ENCODE assay signal across 12 cellular contexts in genomic region chr13:44293908-44294735, GRCh38.
DNase-seq lines count a peak whose midpoint lies in the region; ATAC-seq and TF ChIP-seq lines count a peak whose summit lies in the region.
"Had no signal": no experiment of that assay in that cellular context is flagged by ENCODE, and none has a peak within 500 bp of the region (broad histone marks: within the 10 kb centered on the region; RNA-seq: fewer than 3 reads in every experiment).

No MANE protein-coding gene starts in this region.

- peaks cover 0 to 5% (median 0%) of the 10 kb centered on the region in 7 donors for H3K27me3 ChIP-seq in spleen (replicated peaks in 1 of 7)
- H3K27me3 ChIP-seq: colonic mucosa had no signal

- H3K36me3 ChIP-seq in spleen: no peaks in the 10 kb centered on the region
- H3K36me3 ChIP-seq: colonic mucosa had no signal

- peak overlapping the region in 1 of 8 donors; percentile 56 for H3K27ac ChIP-seq in spleen
- H3K27ac ChIP-seq: colonic mucosa had no signal

- H3K4me1 Mint-ChIP-seq in activated T-helper 1 cell treated with anti-CD3 and anti-CD28 coated beads, Interleukin-12 subunit alpha, Interleukin-12 subunit beta, Interleukin-2, Interleukin-4 antibody, amounts not matched to agents 30 ng/mL and 10 ng/mL and 1 ng/mL, durations not matched to agents 14 hours and 24 hours and 36 hours (ENCODE audit: low read depth): peaks cover 28% of the 10 kb centered on the region

- no peak overlapping the region for H3K4me3 Mint-ChIP-seq in activated T-helper 1 cell treated with anti-CD3 and anti-CD28 coated beads, Interleukin-12 subunit alpha, Interleukin-12 subunit beta, Interleukin-2, Interleukin-4 antibody, amounts not matched to agents 30 ng/mL and 10 ng/mL and 1 ng/mL, durations not matched to agents 14 hours and 24 hours and 36 hours
- H3K4me3 Mint-ChIP-seq: immature natural killer cell had no signal

- peaks cover 0 to 12% (median 0%) of the 10 kb centered on the region in 6 donors for H3K4me1 ChIP-seq in spleen
- H3K4me1 ChIP-seq: colonic mucosa had no signal

- peaks cover 2% of the 10 kb centered on the region for H3K36me3 Mint-ChIP-seq in activated T-helper 1 cell treated with anti-CD3 and anti-CD28 coated beads, Interleukin-12 subunit alpha, Interleukin-12 subunit beta, Interleukin-2, Interleukin-4 antibody, amounts not matched to agents 30 ng/mL and 10 ng/mL and 1 ng/mL, durations not matched to agents 14 hours and 24 hours and 36 hours (ENCODE audit: low read depth)

- ATAC-seq in HG03025 (IDR thresholded peaks at IDR 0.05; ENCODE audit: low FRiP score, unreplicated experiment): no peak
- ATAC-seq in GM21723 (IDR thresholded peaks at IDR 0.05; ENCODE audit: unreplicated experiment): no peak

- 52 to 65% (median 63%) methylated on average over 3 of the region's 3 CpGs for WGBS in spleen, 5 donors

- no peak for TF ChIP-seq CTCF in spleen (IDR thresholded peaks at IDR 0.05 in 8 of 11, conservative IDR thresholded peaks at IDR 0.05 in 3 of 11)

- no peak overlapping the region for H3K4me3 ChIP-seq in spleen
- H3K4me3 ChIP-seq: colonic mucosa had no signal

- TF ChIP-seq POLR2A in spleen (IDR thresholded peaks at IDR 0.05): no peak

- peaks cover 12% of the 10 kb centered on the region for H3K9me3 Mint-ChIP-seq in activated T-helper 1 cell treated with anti-CD3 and anti-CD28 coated beads, Interleukin-12 subunit alpha, Interleukin-12 subunit beta, Interleukin-2, Interleukin-4 antibody, amounts not matched to agents 30 ng/mL and 10 ng/mL and 1 ng/mL, durations not matched to agents 14 hours and 24 hours and 36 hours
- H3K9me3 Mint-ChIP-seq: immature natural killer cell had no signal

- intact Hi-C loops in activated T-helper 1 cell treated with anti-CD3 and anti-CD28 coated beads, Interleukin-12 subunit alpha, Interleukin-12 subunit beta, Interleukin-2, Interleukin-4 antibody, amounts not matched to agents 30 ng/mL and 10 ng/mL and 1 ng/mL, durations not matched to agents 14 hours and 24 hours and 36 hours (cut with micrococcal nuclease): loop anchor here (1.0 to 2.0 kb wide), 2 partner anchors 19 to 96 kb away; no protein-coding TSS in a partner anchor
- intact Hi-C loops in spleen (cut with DNase I; ENCODE audit: low total_unique reads): no loop called here

- peaks cover 6% of the 10 kb centered on the region for H3K27me3 Mint-ChIP-seq in activated T-helper 1 cell treated with anti-CD3 and anti-CD28 coated beads, Interleukin-12 subunit alpha, Interleukin-12 subunit beta, Interleukin-2, Interleukin-4 antibody, amounts not matched to agents 30 ng/mL and 10 ng/mL and 1 ng/mL, durations not matched to agents 14 hours and 24 hours and 36 hours (ENCODE audit: insufficient read depth)

- peak overlapping the region; percentile 74 for H3K27ac Mint-ChIP-seq in activated T-helper 1 cell treated with anti-CD3 and anti-CD28 coated beads, Interleukin-12 subunit alpha, Interleukin-12 subunit beta, Interleukin-2, Interleukin-4 antibody, amounts not matched to agents 30 ng/mL and 10 ng/mL and 1 ng/mL, durations not matched to agents 14 hours and 24 hours and 36 hours

- no peaks in the 10 kb centered on the region for H3K9me3 ChIP-seq in spleen
- H3K9me3 ChIP-seq: colonic mucosa had no signal

- DNase-seq in HCEC 1CT (peak; percentile 36), fibroblast of peridontal ligament (ENCODE audit: extremely low read depth) (peak; percentile 46), renal cortical epithelial cell (ENCODE audit: low read depth) (peak; percentile 61), spleen (no peak), RPMI8226 (no peak)
- no peak for DNase-seq in activated T-helper 1 cell treated with anti-CD3 and anti-CD28 coated beads, Interleukin-12 subunit alpha, Interleukin-12 subunit beta, Interleukin-2, Interleukin-4 antibody, amounts not matched to agents 30 ng/mL and 10 ng/mL and 1 ng/mL, durations not matched to agents 14 hours and 24 hours and 36 hours (ENCODE audit: low spot score)
- DNase-seq: activated CD4-positive, alpha-beta T cell treated with anti-CD3 and anti-CD28 coated beads, Interleukin-2, amount 50 U/mL, for 1 hour; colonic mucosa; immature natural killer cell; NCI-H2081 treated with DMSO at 0.1 percent for 48 hours had no signal

Comparison
In these comparisons a context has a peak if more than half of its experiments do, and no peak if none do; other contexts are left out.
1. DNase-seq: peak in HCEC 1CT (single experiment), fibroblast of peridontal ligament (single experiment) and renal cortical epithelial cell (single experiment); none in activated T-helper 1 cell treated with anti-CD3 and anti-CD28 coated beads, Interleukin-12 subunit alpha, Interleukin-12 subunit beta, Interleukin-2, Interleukin-4 antibody, amounts not matched to agents 30 ng/mL and 10 ng/mL and 1 ng/mL, durations not matched to agents 14 hours and 24 hours and 36 hours (single experiment), spleen (single experiment) and RPMI8226 (single experiment).